8 cellular contexts compared by ENCODE assay signal in genomic region chr11:65988791-65989592, GRCh38. TPM values are rescaled to one million over a fixed set of nuclear protein-coding genes. Genes with fewer than 3 reads are reported as not detected.
DNase-seq lines count a peak whose midpoint lies in the region; ATAC-seq and TF ChIP-seq lines count a peak whose summit lies in the region.

No MANE protein-coding gene starts in this region.

- TF ChIP-seq CTCF in BJ (IDR thresholded peaks at IDR 0.05; ENCODE audit: insufficient read depth, low read depth, low read length), result peak; percentile 93

- H3K27me3 ChIP-seq in BJ (ENCODE audit: control insufficient read depth, insufficient read depth, low read length), result no peaks in the 10 kb centered on the region

- DNase-seq in BJ (ENCODE audit: low read depth) (peak; percentile 70), NCI-H524 (lab: John Stamatoyannopoulos, UW) (peak; percentile 83 to 94), cerebellum (ENCODE audit: low spot score) (peak; percentile 93), kidney tubule cell (ENCODE audit: low spot score) (peak; percentile 94)
- peak; percentile 85 for DNase-seq in activated CD4-positive, alpha-beta T cell treated with anti-CD3 and anti-CD28 coated beads for 1 hour
- peak; percentile 93 for DNase-seq in stimulated activated CD4-positive, alpha-beta T cell treated with anti-CD3 and anti-CD28 coated beads, Interleukin-4, amount 100 ng/mL, for 24 hours

- H3K36me3 ChIP-seq in BJ (ENCODE audit: control insufficient read depth, insufficient read depth, low read length), result no peaks in the 10 kb centered on the region

- POLR2A ChIA-PET in BJ (lab: Charles Lee), result no interaction called here

- H3K4me3 ChIP-seq in BJ (ENCODE audit: low read depth, low read length), result no peak overlapping the region

- ATAC-seq in GM19324 (IDR thresholded peaks at IDR 0.05; ENCODE audit: low FRiP score, unreplicated experiment) (peak; percentile 84), HG03460 (IDR thresholded peaks at IDR 0.05; ENCODE audit: unreplicated experiment) (peak; percentile 90)

- CTCF ChIA-PET in BJ (lab: Yijun Ruan, JAX), result interaction anchor here (0.7 to 6.0 kb wide), 22 partner anchors 9 to 283 kb away, joined by 3 to 130 read pairs (median 4); partner anchors contain the start of genes AP5B1, CCDC85B, CFL1 and FIBP

RNA-seq across cellular contexts. Expression of gene EIF1AD, which starts 13.0 kb away (rescaled TPM):
- 24.0 and 27.7 TPM in 2 replicates for polyA plus RNA-seq in BJ (2011; rRNA removed)
- polyA minus RNA-seq in BJ (2011; rRNA and poly(A)+ RNA removed), result 18.3 and 41.9 TPM in 2 replicates
- total RNA-seq in cerebellum, result 22.3 TPM

RNA-seq across cellular contexts. Expression of gene BANF1, which starts 13.3 kb away (rescaled TPM):
- 210 and 223 TPM in 2 replicates for polyA plus RNA-seq in BJ (2011; rRNA removed)
- 39.6 and 53.2 TPM in 2 replicates for polyA minus RNA-seq in BJ (2011; rRNA and poly(A)+ RNA removed)
- 14.8 TPM for total RNA-seq in cerebellum

RNA-seq across cellular contexts. Expression of gene CST6, which starts 22.8 kb away (rescaled TPM):
- 4.8 and 5.9 TPM in 2 replicates for polyA plus RNA-seq in BJ (2011; rRNA removed)
- 0.41 and 0.81 TPM in 2 replicates for polyA minus RNA-seq in BJ (2011; rRNA and poly(A)+ RNA removed)
- total RNA-seq in cerebellum, result not detected

RNA-seq across cellular contexts. Expression of gene SART1, which starts 27.5 kb away (rescaled TPM):
- polyA plus RNA-seq in BJ (2011; rRNA removed), result 12.0 and 13.2 TPM in 2 replicates
- polyA minus RNA-seq in BJ (2011; rRNA and poly(A)+ RNA removed), result 14.8 and 16.2 TPM in 2 replicates
- total RNA-seq in cerebellum, result 22.9 TPM

RNA-seq across cellular contexts. Expression of gene CATSPER1, which starts 37.3 kb away (rescaled TPM):
- polyA plus RNA-seq in BJ (2011; rRNA removed), result 0.56 and 0.69 TPM in 2 replicates
- polyA minus RNA-seq in BJ (2011; rRNA and poly(A)+ RNA removed), result 0.10 TPM in 1 of 2 replicates, not detected in the other
- not detected for total RNA-seq in cerebellum
